In genomic region chr7:100239983-100240382, GRCh38 we compare ENCODE assay signal across 4 cellular contexts. TPM values are rescaled to one million over a fixed set of nuclear protein-coding genes. Genes with fewer than 3 reads are reported as not detected.
"Had no signal": no experiment of that assay in that cellular context is flagged by ENCODE, and none has a peak within 500 bp of the region (broad histone marks: within the 10 kb centered on the region; RNA-seq: fewer than 3 reads in every experiment).

No MANE protein-coding gene starts in this region.

RNA-seq across cellular contexts. Expression of gene PVRIG, which starts 20.2 kb away (rescaled TPM):
- total RNA-seq: cerebellum, lower lobe of right lung, osteocyte had no signal
- polyA plus RNA-seq: endothelial cell of umbilical vein had no signal
